In the genomic region with DNA sequence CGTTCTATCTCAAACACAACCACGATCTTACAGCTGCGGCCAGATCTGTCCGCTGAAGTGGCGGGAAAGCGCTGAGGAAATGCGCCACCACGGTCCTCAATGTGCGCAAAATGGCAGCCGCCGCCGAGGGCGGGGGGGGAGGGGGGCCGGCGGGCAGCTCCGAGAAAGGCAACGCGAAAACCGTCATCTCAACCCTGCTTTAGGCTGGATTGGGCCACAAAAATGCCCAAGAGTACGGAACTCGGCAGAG, we compare ENCODE assay signal across 8 cellular contexts. TPM values are rescaled to one million over a fixed set of nuclear protein-coding genes. Genes with fewer than 3 reads are reported as not detected.
DNase-seq lines count a peak whose midpoint lies in the region; ATAC-seq and TF ChIP-seq lines count a peak whose summit lies in the region.

No MANE protein-coding gene starts in this region.

- DNase-seq in CD14-positive monocyte (ENCODE audit: low spot score) (peak; percentile 54), HPDE6-E6E7 (ENCODE audit: extremely low spot score) (peak; percentile 29), SK-N-MC (ENCODE audit: low read depth, low spot score) (no peak), adipocyte (ENCODE audit: low read depth) (peak; percentile 67), hepatocyte (ENCODE audit: low spot score) (peak; percentile 64), sciatic nerve (ENCODE audit: low spot score) (peak; percentile 83), CD1c-positive myeloid dendritic cell (ENCODE audit: extremely low spot score) (no peak)

- H3K27ac Mint-ChIP-seq in CD14-positive monocyte = peak overlapping the region; percentile 92 to 99 (median 97)

- peaks cover 0 to 3% (median 0%) of the 10 kb centered on the region in 7 donors for H3K9me3 Mint-ChIP-seq in CD14-positive monocyte

- TF ChIP-seq CTCF in CD14-positive monocyte (IDR thresholded peaks at IDR 0.05) (no peak), hepatocyte (IDR thresholded peaks at IDR 0.05; ENCODE audit: poor library complexity) (no peak)

- H4K20me1 ChIP-seq in hepatocyte (ENCODE audit: insufficient read depth, poor library complexity, severe bottlenecking) = peaks cover 47% of the 10 kb centered on the region

- H3K4me1 ChIP-seq in adipocyte (ENCODE audit: control insufficient read depth, insufficient read depth, low read length) (peaks cover 28% of the 10 kb centered on the region), hepatocyte (ENCODE audit: insufficient read depth) (peaks cover 37% of the 10 kb centered on the region)

- H3K9me3 ChIP-seq in SK-N-MC (ENCODE audit: low read depth, low read length) (no peaks in the 10 kb centered on the region), adipocyte (ENCODE audit: control insufficient read depth, low read length) (no peaks in the 10 kb centered on the region), hepatocyte (ENCODE audit: low read depth) (no peaks in the 10 kb centered on the region)

- H3K79me2 ChIP-seq in hepatocyte = peaks cover 50% of the 10 kb centered on the region

- H3K27me3 Mint-ChIP-seq in CD14-positive monocyte (ENCODE audit: low read depth in 3 of 3) = peaks cover 0 to 3% (median 0%) of the 10 kb centered on the region in 3 donors

- peak overlapping the region; percentile 84 for H3K4me2 ChIP-seq in hepatocyte

- peaks cover 43% of the 10 kb centered on the region for H3K4me1 Mint-ChIP-seq in CD14-positive monocyte

- ATAC-seq in GM19468 (IDR thresholded peaks at IDR 0.05; ENCODE audit: extremely low read depth, unreplicated experiment) (peak; percentile 12), sciatic nerve (peak; percentile 74)

- H3K36me3 ChIP-seq in SK-N-MC (ENCODE audit: insufficient read depth, low read length) = peaks cover 45% of the 10 kb centered on the region
- H3K36me3 ChIP-seq in adipocyte (ENCODE audit: control insufficient read depth, insufficient read depth, low read length, severe bottlenecking) = peaks cover 38% of the 10 kb centered on the region
- H3K36me3 ChIP-seq in hepatocyte (replicated peaks; ENCODE audit: insufficient read depth, low read depth) = peaks cover 11% of the 10 kb centered on the region

- no peaks in the 10 kb centered on the region for H3K9me2 ChIP-seq in hepatocyte (replicated peaks; ENCODE audit: insufficient read depth)

- H3K4me3 Mint-ChIP-seq in CD14-positive monocyte = peak overlapping the region; percentile 99 to 100

- intact Hi-C loops in CD14-positive monocyte (cut with micrococcal nuclease) (loop anchor here in 1 of 2 donors (2.0 kb wide), 1 partner anchor 374 kb away; a partner anchor contains a TSS), sciatic nerve (cut with DNase I) (no loop called here)

- H3K27ac ChIP-seq in SK-N-MC = peak overlapping the region; percentile 92
- H3K27ac ChIP-seq in hepatocyte = peak overlapping the region; percentile 95

- H3K4me3 ChIP-seq in SK-N-MC = peak overlapping the region; percentile 92
- H3K4me3 ChIP-seq in adipocyte (ENCODE audit: low read length) = peak overlapping the region; percentile 95
- H3K4me3 ChIP-seq in hepatocyte = peak overlapping the region; percentile 70

- peak overlapping the region; percentile 97 for H3K9ac ChIP-seq in SK-N-MC (ENCODE audit: insufficient read length)
- H3K9ac ChIP-seq in adipocyte (ENCODE audit: low read length) = peak overlapping the region; percentile 96

- H2AFZ ChIP-seq in hepatocyte = peak overlapping the region; percentile 85

- no peaks in the 10 kb centered on the region for H3K27me3 ChIP-seq in adipocyte (replicated peaks; ENCODE audit: control insufficient read depth, insufficient read depth, low read length)
- no peaks in the 10 kb centered on the region for H3K27me3 ChIP-seq in hepatocyte

- peaks cover 41 to 44% of the 10 kb centered on the region in 2 donors for H3K36me3 Mint-ChIP-seq in CD14-positive monocyte

- 2% methylated on average over 7 of the region's 21 CpGs for WGBS in hepatocyte (ENCODE audit: low lambda C conversion rate, missing lambda C conversion rate)

RNA-seq across cellular contexts. Expression of a gene that starts 0.4 kb away (rescaled TPM):
- polyA plus RNA-seq in CD14-positive monocyte = 100 to 1,000 TPM; 226 to 246 TPM
- total RNA-seq in hepatocyte = 113 and 120 TPM in 2 replicates
- 147 and 172 TPM in 2 replicates for polyA plus RNA-seq in hepatocyte
- total RNA-seq in sciatic nerve = 121 TPM

RNA-seq across cellular contexts. Expression of a gene that starts 27.3 kb away (rescaled TPM):
- 10 to 100 TPM in 1 of 2 donors, 1 to 10 TPM in 1; 8.9 to 13.4 TPM for polyA plus RNA-seq in CD14-positive monocyte
- 12.6 and 15.7 TPM in 2 replicates for total RNA-seq in hepatocyte
- polyA plus RNA-seq in hepatocyte = 13.4 and 16.2 TPM in 2 replicates
- total RNA-seq in sciatic nerve = 9.6 TPM

Comparison
In these comparisons a context has a peak if more than half of its experiments do, and no peak if none do; other contexts are left out.
1. DNase-seq: peak in CD14-positive monocyte (single experiment), HPDE6-E6E7 (single experiment), adipocyte (single experiment), hepatocyte (single experiment) and sciatic nerve (single experiment); none in SK-N-MC (single experiment) and CD1c-positive myeloid dendritic cell (single experiment).
2. Peak in every context shown above with its lines, with median percentiles within 50 percentile points of each other: H3K4me3 ChIP-seq.